14 cellular contexts compared by ENCODE assay signal in the genomic region with DNA sequence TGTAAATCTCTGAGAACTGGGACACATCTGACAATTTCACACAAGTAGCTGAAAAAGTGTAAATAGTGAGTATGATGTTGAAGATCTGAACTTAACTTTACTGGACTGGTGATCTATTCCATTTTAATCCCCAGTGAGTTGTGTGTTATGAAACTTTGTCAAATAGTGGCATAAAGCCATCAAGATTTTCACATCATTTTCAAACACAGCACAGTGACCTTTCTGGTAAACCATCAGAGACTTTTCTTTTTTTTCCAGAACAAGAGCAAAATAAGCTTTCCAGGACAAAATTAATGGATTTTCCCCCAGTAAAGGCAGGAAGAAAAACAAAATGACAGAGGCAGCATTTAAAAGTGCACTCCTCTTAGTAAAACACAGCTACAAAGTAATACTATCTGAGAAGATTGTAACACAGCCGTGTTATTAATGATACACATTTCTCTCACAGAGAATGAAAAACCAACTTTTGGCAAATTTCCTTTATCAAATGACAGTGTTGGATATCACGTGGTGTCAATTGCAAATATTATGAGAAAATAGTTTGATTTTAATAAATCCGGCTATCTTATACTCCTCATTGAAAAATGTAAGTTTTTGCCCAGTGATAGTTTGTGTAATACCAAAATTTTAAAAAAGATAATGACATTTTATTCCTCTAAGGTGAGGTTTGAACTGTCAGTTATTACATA. TPM values are rescaled to one million over a fixed set of nuclear protein-coding genes. Genes with fewer than 3 reads are reported as not detected.
A peak's percentile ranks its signal among the peaks of the same experiment; 100 is the strongest.
DNase-seq lines count a peak whose midpoint lies in the region; ATAC-seq and TF ChIP-seq lines count a peak whose summit lies in the region.
"Had no signal": no experiment of that assay in that cellular context is flagged by ENCODE, and none has a peak within 500 bp of the region (broad histone marks: within the 10 kb centered on the region; RNA-seq: fewer than 3 reads in every experiment).

No MANE protein-coding gene starts in this region.

- peak overlapping the region; percentile 87 for H3K4me3 Mint-ChIP-seq in HFFc6
- no peak overlapping the region for H3K4me3 Mint-ChIP-seq in stimulated activated memory B cell treated with anti-CD40 and anti-IgM and Interleukin-4, amounts not matched to agents 10 μg/mL and 1 μg/mL and 100 μg/mL, for 72 hours
- no peak overlapping the region for H3K4me3 Mint-ChIP-seq in natural killer cell treated with Interleukin-12 subunit alpha and Interleukin-12 subunit beta and Interleukin-15 and Interleukin-18, amount 100 ng/mL, for 72 hours

- peak overlapping the region; percentile 54 for H3K4me2 ChIP-seq in mammary epithelial cell (ENCODE audit: insufficient read depth, low read depth, low read length)
- peak overlapping the region; percentile 83 for H3K4me2 ChIP-seq in smooth muscle cell
- no peak overlapping the region for H3K4me2 ChIP-seq in mesendoderm (ENCODE audit: low read length)
- H3K4me2 ChIP-seq: BLaER1 had no signal

- intact Hi-C loops in mammary epithelial cell (cut with micrococcal nuclease) = no loop called here

- H3K18ac ChIP-seq in mesendoderm (ENCODE audit: low read length) = no peak overlapping the region

- H3K9me3 Mint-ChIP-seq in HFFc6 = no peaks in the 10 kb centered on the region
- H3K9me3 Mint-ChIP-seq in stimulated activated memory B cell treated with anti-CD40 and anti-IgM and Interleukin-4, amounts not matched to agents 10 μg/mL and 1 μg/mL and 100 μg/mL, for 72 hours = no peaks in the 10 kb centered on the region
- H3K9me3 Mint-ChIP-seq in natural killer cell treated with Interleukin-12 subunit alpha and Interleukin-12 subunit beta and Interleukin-15 and Interleukin-18, amount 100 ng/mL, for 72 hours = no peaks in the 10 kb centered on the region

- H2AFZ ChIP-seq in mammary epithelial cell (ENCODE audit: low read depth, low read length) (peak overlapping the region; percentile 55), smooth muscle cell (ENCODE audit: low read depth) (no peak overlapping the region)

- H4K8ac ChIP-seq in mesendoderm (ENCODE audit: low read depth, low read length) = no peak overlapping the region

- H2AK5ac ChIP-seq in mesendoderm (ENCODE audit: low read length) = no peak overlapping the region

- no peak overlapping the region for H2BK15ac ChIP-seq in mesendoderm (replicated peaks; ENCODE audit: low read depth)

- H4K20me1 ChIP-seq in mammary epithelial cell (ENCODE audit: insufficient read depth, low read length) = no peaks in the 10 kb centered on the region
- H4K20me1 ChIP-seq in smooth muscle cell (ENCODE audit: low read depth) = no peaks in the 10 kb centered on the region
- H4K20me1 ChIP-seq: BLaER1 had no signal

- no peak overlapping the region for H3K56ac ChIP-seq in mesendoderm (ENCODE audit: low read length)

- DNase-seq in HFFc6 = no peak
- no peak for DNase-seq in mammary epithelial cell
- DNase-seq in left lobe of liver (ENCODE audit: low spot score) = no peak
- no peak for DNase-seq in smooth muscle cell (lab: John Stamatoyannopoulos, UW; ENCODE audit: unreplicated experiment)
- DNase-seq in mesendoderm = no peak
- DNase-seq in natural killer cell treated with Interleukin-12 subunit alpha and Interleukin-12 subunit beta and Interleukin-15 and Interleukin-18, amount 100 ng/mL, for 72 hours (ENCODE audit: low spot score) = no peak
- DNase-seq: caudate nucleus; glutamatergic neuron; NCI-H2029; stimulated activated naive CD4-positive, alpha-beta T cell treated with Interleukin-2 at 50 U/mL for 16 hours had no signal

- 56% methylated on average over 3 of the region's 3 CpGs for WGBS in mammary epithelial cell (ENCODE audit: low coverage, missing lambda C conversion rate)
- 68% methylated on average over 3 of the region's 3 CpGs for WGBS in smooth muscle cell (ENCODE audit: low lambda C conversion rate)
- WGBS in mesendoderm (ENCODE audit: extremely low coverage, insufficient coverage, low lambda C conversion rate) = no CpG with 5 or more reads among the region's 3 CpGs

- H3K9me3 ChIP-seq in mammary epithelial cell (replicated peaks; ENCODE audit: insufficient read depth, low read length) (no peaks in the 10 kb centered on the region), smooth muscle cell (replicated peaks; ENCODE audit: low read depth) (no peaks in the 10 kb centered on the region)
- H3K9me3 ChIP-seq: BLaER1 had no signal

- peak; percentile 68 for ATAC-seq in left lobe of liver
- ATAC-seq in GM21390 (IDR thresholded peaks at IDR 0.05; ENCODE audit: unreplicated experiment) = no peak
- no peak for ATAC-seq in stimulated activated memory B cell treated with anti-CD40 and anti-IgM and Interleukin-4, amounts not matched to agents 10 μg/mL and 1 μg/mL and 100 μg/mL, for 72 hours
- ATAC-seq in natural killer cell treated with Interleukin-12 subunit alpha and Interleukin-12 subunit beta and Interleukin-15 and Interleukin-18, amount 100 ng/mL, for 72 hours = no peak

- H3K79me1 ChIP-seq in mesendoderm (ENCODE audit: low read length) = no peaks in the 10 kb centered on the region

- H3K4me1 ChIP-seq in mammary epithelial cell (ENCODE audit: insufficient read depth, low read length) (peaks cover 53% of the 10 kb centered on the region), smooth muscle cell (ENCODE audit: low read depth) (peaks cover 32% of the 10 kb centered on the region), mesendoderm (ENCODE audit: control insufficient read depth, low read depth, low read length) (no peaks in the 10 kb centered on the region)

- H3K9ac ChIP-seq in mammary epithelial cell (ENCODE audit: insufficient read depth, low read length) = peak overlapping the region; percentile 69
- H3K9ac ChIP-seq in smooth muscle cell (ENCODE audit: low read depth) = peak overlapping the region; percentile 92
- no peak overlapping the region for H3K9ac ChIP-seq in mesendoderm (ENCODE audit: low read length)
- H3K9ac ChIP-seq: BLaER1 had no signal

- no peak for TF ChIP-seq CTCF in HFFc6 (IDR thresholded peaks at IDR 0.05)
- TF ChIP-seq CTCF in mammary epithelial cell (conservative IDR thresholded peaks at IDR 0.05 in 1 of 2, IDR thresholded peaks at IDR 0.05 in 1 of 2; ENCODE audit: extremely low read depth in 1 of 2, insufficient read depth in 1 of 2, low read depth in 1 of 2, low read length in 2 of 2) = no peak
- TF ChIP-seq CTCF in smooth muscle cell (IDR thresholded peaks at IDR 0.05; ENCODE audit: borderline replicate concordance, insufficient read depth, poor library complexity, severe bottlenecking) = no peak

- dilution Hi-C loops in mammary epithelial cell (cut with HindIII; ENCODE audit: low sequenced_read_pairs) = loop anchor here (5.0 kb wide), 2 partner anchors 34 to 99 kb away; no protein-coding TSS in a partner anchor

- H4K5ac ChIP-seq in mesendoderm (ENCODE audit: low read length) = no peak overlapping the region

- H3K27me3 ChIP-seq in mammary epithelial cell (ENCODE audit: insufficient read depth, low read length) = no peaks in the 10 kb centered on the region
- no peaks in the 10 kb centered on the region for H3K27me3 ChIP-seq in smooth muscle cell (ENCODE audit: low read depth)
- no peaks in the 10 kb centered on the region for H3K27me3 ChIP-seq in mesendoderm (ENCODE audit: insufficient read depth, low read length, poor library complexity)
- H3K27me3 ChIP-seq: BLaER1 had no signal

- CTCF ChIA-PET in mammary epithelial cell (lab: Charles Lee; ENCODE audit: low non-redundant PET) = no interaction called here

- in situ Hi-C loops in mammary epithelial cell (cut with MboI; ENCODE audit: low sequenced_read_pairs in 2 of 2) = loop anchor here in 1 of 2 donors (25.0 kb wide), 1 partner anchor 269 kb away; a partner anchor contains a TSS

- H3K36me3 Mint-ChIP-seq in HFFc6 (ENCODE audit: low read depth) = no peaks in the 10 kb centered on the region
- no peaks in the 10 kb centered on the region for H3K36me3 Mint-ChIP-seq in stimulated activated memory B cell treated with anti-CD40 and anti-IgM and Interleukin-4, amounts not matched to agents 10 μg/mL and 1 μg/mL and 100 μg/mL, for 72 hours
- no peaks in the 10 kb centered on the region for H3K36me3 Mint-ChIP-seq in natural killer cell treated with Interleukin-12 subunit alpha and Interleukin-12 subunit beta and Interleukin-15 and Interleukin-18, amount 100 ng/mL, for 72 hours

- H3K23ac ChIP-seq in mesendoderm (ENCODE audit: low read length) = no peak overlapping the region

- peak overlapping the region; percentile 97 for H3K27ac Mint-ChIP-seq in HFFc6
- H3K27ac Mint-ChIP-seq in stimulated activated memory B cell treated with anti-CD40 and anti-IgM and Interleukin-4, amounts not matched to agents 10 μg/mL and 1 μg/mL and 100 μg/mL, for 72 hours = no peak overlapping the region
- H3K27ac Mint-ChIP-seq in natural killer cell treated with Interleukin-12 subunit alpha and Interleukin-12 subunit beta and Interleukin-15 and Interleukin-18, amount 100 ng/mL, for 72 hours = no peak overlapping the region

- H3K4ac ChIP-seq in mesendoderm (ENCODE audit: low read depth, low read length) = no peak overlapping the region

- H3K27ac ChIP-seq in mammary epithelial cell (ENCODE audit: insufficient read depth, low read depth, low read length) (peak overlapping the region; percentile 93), smooth muscle cell (ENCODE audit: low read depth) (peak overlapping the region; percentile 99), mesendoderm (ENCODE audit: low read depth, low read length) (no peak overlapping the region)
- H3K27ac ChIP-seq: BLaER1 had no signal

- peaks cover 41% of the 10 kb centered on the region for H3F3A ChIP-seq in smooth muscle cell (ENCODE audit: low read depth)

- H2BK5ac ChIP-seq in mesendoderm (ENCODE audit: low read length) = no peak overlapping the region

- H3K4me3 ChIP-seq in mammary epithelial cell (replicated peaks in 1 of 3; ENCODE audit: insufficient read depth in 1 of 3, low read depth in 2 of 3, low read length in 3 of 3) (no peak overlapping the region), smooth muscle cell (no peak overlapping the region), mesendoderm (ENCODE audit: low read length) (no peak overlapping the region)
- H3K4me3 ChIP-seq: BLaER1 had no signal

- H3K4me1 Mint-ChIP-seq in HFFc6 (ENCODE audit: low read depth) = peaks cover 94% of the 10 kb centered on the region
- peaks cover 3% of the 10 kb centered on the region for H3K4me1 Mint-ChIP-seq in stimulated activated memory B cell treated with anti-CD40 and anti-IgM and Interleukin-4, amounts not matched to agents 10 μg/mL and 1 μg/mL and 100 μg/mL, for 72 hours
- peaks cover 2 to 7% of the 10 kb centered on the region in 2 donors for H3K4me1 Mint-ChIP-seq in natural killer cell treated with Interleukin-12 subunit alpha and Interleukin-12 subunit beta and Interleukin-15 and Interleukin-18, amount 100 ng/mL, for 72 hours (ENCODE audit: low read depth in 2 of 2)

- H3K79me2 ChIP-seq in mammary epithelial cell (ENCODE audit: insufficient read depth, low read length) (no peaks in the 10 kb centered on the region), smooth muscle cell (ENCODE audit: low read depth) (no peaks in the 10 kb centered on the region), mesendoderm (ENCODE audit: control insufficient read depth, insufficient read depth, low read length) (no peaks in the 10 kb centered on the region)

- H3K27me3 Mint-ChIP-seq in HFFc6 (ENCODE audit: insufficient read depth) = no peaks in the 10 kb centered on the region; the same call in 1 of the 2 replicates
- peaks cover 32% of the 10 kb centered on the region for H3K27me3 Mint-ChIP-seq in stimulated activated memory B cell treated with anti-CD40 and anti-IgM and Interleukin-4, amounts not matched to agents 10 μg/mL and 1 μg/mL and 100 μg/mL, for 72 hours
- peaks cover 17 to 29% of the 10 kb centered on the region in 2 donors for H3K27me3 Mint-ChIP-seq in natural killer cell treated with Interleukin-12 subunit alpha and Interleukin-12 subunit beta and Interleukin-15 and Interleukin-18, amount 100 ng/mL, for 72 hours

- H3K36me3 ChIP-seq in mammary epithelial cell (ENCODE audit: insufficient read depth, low read length) = no peaks in the 10 kb centered on the region
- no peaks in the 10 kb centered on the region for H3K36me3 ChIP-seq in smooth muscle cell (ENCODE audit: low read depth)
- H3K36me3 ChIP-seq in mesendoderm (ENCODE audit: control insufficient read depth, insufficient read depth, low read length) = no peaks in the 10 kb centered on the region
- H3K36me3 ChIP-seq: BLaER1 had no signal

- no TSS peak for BruUV-seq in mammary epithelial cell (replicated peaks; lab: Mats Ljungman, UMichigan)

- H2BK120ac ChIP-seq in mesendoderm (ENCODE audit: low read depth, low read length) = no peak overlapping the region

RNA-seq across cellular contexts. Expression of a gene that starts 16.8 kb away (rescaled TPM):
- total RNA-seq in HFFc6 (2021; fragmentation: NEBNext Ultra II Directional; extraction: Animal tissue kit (Norgen Biotek cat#: 25700)) = 1,000 to 10,000 TPM; 4,948 to 7,804 (median 5,240) TPM
- 10 to 100 TPM in 1 of 2 donors, 1 to 10 TPM in 1; 9.2 to 14.2 TPM for total RNA-seq in mammary epithelial cell
- 1.8 TPM for polyA plus RNA-seq in mammary epithelial cell
- polyA minus RNA-seq in mammary epithelial cell = 11.4 TPM
- total RNA-seq in left lobe of liver = 19.3 TPM
- 3,848 and 4,141 TPM in 2 replicates for total RNA-seq in smooth muscle cell
- polyA plus RNA-seq in smooth muscle cell = 18,306 and 25,649 TPM in 2 replicates
- 14.5 TPM for polyA plus RNA-seq in mesendoderm (2013, experiment 1 of 2)
- 15.0 TPM for polyA plus RNA-seq in mesendoderm (2013, experiment 2 of 2)
- 1 to 10 TPM in 1 of 2 donors, not detected in 1; 1.7 TPM for total RNA-seq in natural killer cell treated with Interleukin-12 subunit alpha and Interleukin-12 subunit beta and Interleukin-15 and Interleukin-18, amount 100 ng/mL, for 72 hours

RNA-seq across cellular contexts. Expression of a gene that starts 52.4 kb away (rescaled TPM):
- under 1 TPM; 0.28 to 0.91 (median 0.76) TPM for total RNA-seq in HFFc6 (2021; fragmentation: NEBNext Ultra II Directional; extraction: Animal tissue kit (Norgen Biotek cat#: 25700))
- total RNA-seq in mammary epithelial cell (not detected), left lobe of liver (1.0 TPM), smooth muscle cell (0.99 TPM in 1 of 2 replicates, not detected in the other)
- polyA plus RNA-seq in mammary epithelial cell (not detected), smooth muscle cell (1.4 and 2.1 TPM in 2 replicates)
- not detected for polyA minus RNA-seq in mammary epithelial cell
- polyA plus RNA-seq in mesendoderm (2013, experiment 1 of 2) = 0.07 TPM
- polyA plus RNA-seq in mesendoderm (2013, experiment 2 of 2) = 0.13 TPM
- under 1 TPM in 1 of 2 donors, not detected in 1; 0.42 TPM for total RNA-seq in natural killer cell treated with Interleukin-12 subunit alpha and Interleukin-12 subunit beta and Interleukin-15 and Interleukin-18, amount 100 ng/mL, for 72 hours

RNA-seq across cellular contexts. Expression of a gene that starts 56.1 kb away (rescaled TPM):
- total RNA-seq in HFFc6 (2021; fragmentation: NEBNext Ultra II Directional; extraction: Animal tissue kit (Norgen Biotek cat#: 25700)) = under 1 TPM in 3 of 6 experiments, not detected in 3; 0.17 to 0.24 (median 0.18) TPM
- under 1 TPM in 1 of 2 donors, not detected in 1; under 0.01 TPM for total RNA-seq in mammary epithelial cell
- 1.3 TPM for polyA plus RNA-seq in mammary epithelial cell
- polyA minus RNA-seq in mammary epithelial cell = 3.0 TPM
- total RNA-seq in left lobe of liver = 3.0 TPM
- total RNA-seq in smooth muscle cell = 1.9 and 7.4 TPM in 2 replicates
- 4.8 and 14.4 TPM in 2 replicates for polyA plus RNA-seq in smooth muscle cell
- 11.5 TPM for polyA plus RNA-seq in mesendoderm (2013, experiment 1 of 2)
- polyA plus RNA-seq in mesendoderm (2013, experiment 2 of 2) = 10.9 TPM
- total RNA-seq in natural killer cell treated with Interleukin-12 subunit alpha and Interleukin-12 subunit beta and Interleukin-15 and Interleukin-18, amount 100 ng/mL, for 72 hours = not detected
- total RNA-seq: mesenteric fat pad had no signal

Comparison
In these comparisons a context has a peak if more than half of its experiments do, and no peak if none do; other contexts are left out.
1. RNA of a gene that starts 16.8 kb away (total RNA-seq): 4,948 to 7,804 TPM in HFFc6 and 3,848 to 4,141 TPM in smooth muscle cell; 19.3 TPM in left lobe of liver (single experiment), 9.2 to 14.2 TPM in mammary epithelial cell and 1.7 TPM in natural killer cell treated with Interleukin-12 subunit alpha and Interleukin-12 subunit beta and Interleukin-15 and Interleukin-18, amount 100 ng/mL, for 72 hours; every median in the first group is over 100 times any median in the second.